9 cellular contexts compared by ENCODE assay signal in genomic region chr1:37038079-37038702, GRCh38. TPM values are rescaled to one million over a fixed set of nuclear protein-coding genes. Genes with fewer than 3 reads are reported as not detected.
DNase-seq lines count a peak whose midpoint lies in the region; ATAC-seq, FAIRE-seq and TF ChIP-seq lines count a peak whose summit lies in the region.
"Had no signal": no experiment of that assay in that cellular context is flagged by ENCODE, and none has a peak within 500 bp of the region (broad histone marks: within the 10 kb centered on the region; RNA-seq: fewer than 3 reads in every experiment).

No MANE protein-coding gene starts in this region.

- ATAC-seq in HG03378 (IDR thresholded peaks at IDR 0.05; ENCODE audit: unreplicated experiment), result no peak

- H3K4me2 ChIP-seq in mesendoderm (ENCODE audit: low read length), result no peak overlapping the region

- no peak overlapping the region for H2BK5ac ChIP-seq in mesendoderm (ENCODE audit: low read length)

- no peak overlapping the region for H4K5ac ChIP-seq in mesendoderm (ENCODE audit: low read length)

- no peak overlapping the region for H3K9ac ChIP-seq in mesendoderm (ENCODE audit: low read length)

- peaks cover 9% of the 10 kb centered on the region for H3K4me1 Mint-ChIP-seq in activated naive CD4-positive, alpha-beta T cell treated with anti-CD3 and anti-CD28 coated beads, Interleukin-2, amount 10 ng/mL, durations not matched to agents 7 days and 5 days

- no peak for FAIRE-seq in GM12892 (lab: Jason Lieb, UNC)

- no peak overlapping the region for H2AK5ac ChIP-seq in mesendoderm (ENCODE audit: low read length)

- H3K9me3 Mint-ChIP-seq in activated naive CD4-positive, alpha-beta T cell treated with anti-CD3 and anti-CD28 coated beads, Interleukin-2, amount 10 ng/mL, durations not matched to agents 7 days and 5 days, result no peaks in the 10 kb centered on the region
- H3K9me3 Mint-ChIP-seq: IgD-negative memory B cell had no signal

- H3K36me3 ChIP-seq in WERI-Rb-1, result no peaks in the 10 kb centered on the region
- no peaks in the 10 kb centered on the region for H3K36me3 ChIP-seq in mesendoderm (ENCODE audit: control insufficient read depth, insufficient read depth, low read length)

- peak; percentile 98 for DNase-seq in DMS79 treated with DMSO at 0.1 percent for 48 hours (lab: John Stamatoyannopoulos, UW)
- DNase-seq in NCI-H1694 treated with DMSO at 0.1 percent for 48 hours (lab: John Stamatoyannopoulos, UW), result peak; percentile 23
- peak; percentile 78 for DNase-seq in WERI-Rb-1
- peak; percentile 72 for DNase-seq in mesendoderm
- no peak for DNase-seq in ureter (ENCODE audit: low spot score)
- DNase-seq in activated naive CD4-positive, alpha-beta T cell treated with anti-CD3 and anti-CD28 coated beads, Interleukin-2, amount 10 ng/mL, durations not matched to agents 7 days and 5 days, result no peak
- no peak for DNase-seq in GM12892 (ENCODE audit: insufficient read length)

- CTCF ChIA-PET in activated naive CD4-positive, alpha-beta T cell treated with anti-CD3 and anti-CD28 coated beads, Interleukin-2, amount 10 ng/mL, durations not matched to agents 7 days and 5 days (lab: Charles Lee), result interaction anchor here (0.6 kb wide), 1 partner anchor 175 kb away, joined by 3 read pairs; no protein-coding TSS in a partner anchor

- TF ChIP-seq CTCF in WERI-Rb-1 (IDR thresholded peaks at IDR 0.05; ENCODE audit: low read depth, low read length), result peak; percentile 82

- no peak overlapping the region for H2BK15ac ChIP-seq in mesendoderm (replicated peaks; ENCODE audit: low read depth)

- H3K4ac ChIP-seq in mesendoderm (ENCODE audit: low read depth, low read length), result no peak overlapping the region

- H3K18ac ChIP-seq in mesendoderm (ENCODE audit: low read length), result no peak overlapping the region

- no peak for TF ChIP-seq POLR2A in GM12892 (IDR thresholded peaks at IDR 0.05; ENCODE audit: low read depth, low read length)

- H3K36me3 Mint-ChIP-seq in activated naive CD4-positive, alpha-beta T cell treated with anti-CD3 and anti-CD28 coated beads, Interleukin-2, amount 10 ng/mL, durations not matched to agents 7 days and 5 days, result no peaks in the 10 kb centered on the region
- H3K36me3 Mint-ChIP-seq: IgD-negative memory B cell had no signal

- no peak overlapping the region for H2BK120ac ChIP-seq in mesendoderm (ENCODE audit: low read depth, low read length)

- H3K27me3 ChIP-seq in WERI-Rb-1 (ENCODE audit: insufficient read depth, low read depth, severe bottlenecking) (no peaks in the 10 kb centered on the region), mesendoderm (ENCODE audit: insufficient read depth, low read length, poor library complexity) (peaks cover 11% of the 10 kb centered on the region)

- no peak overlapping the region for H3K27ac Mint-ChIP-seq in activated naive CD4-positive, alpha-beta T cell treated with anti-CD3 and anti-CD28 coated beads, Interleukin-2, amount 10 ng/mL, durations not matched to agents 7 days and 5 days
- H3K27ac Mint-ChIP-seq: IgD-negative memory B cell had no signal

- H3K27ac ChIP-seq in WERI-Rb-1 (no peak overlapping the region), mesendoderm (ENCODE audit: low read depth, low read length) (no peak overlapping the region)

- H3K56ac ChIP-seq in mesendoderm (ENCODE audit: low read length), result no peak overlapping the region

- peaks cover 93% of the 10 kb centered on the region for H3K27me3 Mint-ChIP-seq in activated naive CD4-positive, alpha-beta T cell treated with anti-CD3 and anti-CD28 coated beads, Interleukin-2, amount 10 ng/mL, durations not matched to agents 7 days and 5 days

- H3K4me3 ChIP-seq in WERI-Rb-1 (ENCODE audit: low read depth, low read length) (no peak overlapping the region), mesendoderm (ENCODE audit: low read length) (no peak overlapping the region)

- H3K79me2 ChIP-seq in mesendoderm (ENCODE audit: control insufficient read depth, insufficient read depth, low read length), result no peaks in the 10 kb centered on the region

- H4K8ac ChIP-seq in mesendoderm (ENCODE audit: low read depth, low read length), result no peak overlapping the region

- H3K4me3 Mint-ChIP-seq in activated naive CD4-positive, alpha-beta T cell treated with anti-CD3 and anti-CD28 coated beads, Interleukin-2, amount 10 ng/mL, durations not matched to agents 7 days and 5 days, result no peak overlapping the region

- H3K9me3 ChIP-seq in WERI-Rb-1 (ENCODE audit: severe bottlenecking), result no peaks in the 10 kb centered on the region

- H3K79me1 ChIP-seq in mesendoderm (ENCODE audit: low read length), result no peaks in the 10 kb centered on the region

- peaks cover 6% of the 10 kb centered on the region for H3K4me1 ChIP-seq in mesendoderm (ENCODE audit: control insufficient read depth, low read depth, low read length)

- no peak overlapping the region for H3K23ac ChIP-seq in mesendoderm (ENCODE audit: low read length)

- no CpG with 5 or more reads among the region's 13 CpGs for WGBS in mesendoderm (ENCODE audit: extremely low coverage, insufficient coverage, low lambda C conversion rate)

RNA-seq across cellular contexts. Expression of gene GRIK3, which starts 3.9 kb away (rescaled TPM):
- 1.2 TPM for polyA plus RNA-seq in mesendoderm (2013, experiment 1 of 2)
- 1.1 TPM for polyA plus RNA-seq in mesendoderm (2013, experiment 2 of 2)
- 0.55 TPM for total RNA-seq in ureter
- not detected for polyA plus RNA-seq in GM12892 (2012; ENCODE audit: missing spikeins)

Comparison
In these comparisons a context has a peak if more than half of its experiments do, and no peak if none do; other contexts are left out.
1. DNase-seq: peak in DMS79 treated with DMSO at 0.1 percent for 48 hours (single experiment), NCI-H1694 treated with DMSO at 0.1 percent for 48 hours (single experiment), WERI-Rb-1 (single experiment) and mesendoderm (single experiment); none in ureter (single experiment), activated naive CD4-positive, alpha-beta T cell treated with anti-CD3 and anti-CD28 coated beads, Interleukin-2, amount 10 ng/mL, durations not matched to agents 7 days and 5 days (single experiment) and GM12892 (single experiment).